In genomic region chr4:11402192-11402591, GRCh38 we compare ENCODE assay signal across 14 cellular contexts. TPM values are rescaled to one million over a fixed set of nuclear protein-coding genes. Genes with fewer than 3 reads are reported as not detected.
DNase-seq lines count a peak whose midpoint lies in the region; ATAC-seq and TF ChIP-seq lines count a peak whose summit lies in the region.
"Had no signal": no experiment of that assay in that cellular context is flagged by ENCODE, and none has a peak within 500 bp of the region (broad histone marks: within the 10 kb centered on the region; RNA-seq: fewer than 3 reads in every experiment).

No MANE protein-coding gene starts in this region.

- H3K27ac ChIP-seq in GM23248 (no peak overlapping the region), body of pancreas (no peak overlapping the region)
- H3K27ac ChIP-seq: HL-60, tibial artery had no signal

- H4K20me1 ChIP-seq in GM23248 (ENCODE audit: insufficient read depth), result no peaks in the 10 kb centered on the region

- H3K27me3 ChIP-seq in GM23248 (replicated peaks; ENCODE audit: insufficient read depth), result no peaks in the 10 kb centered on the region
- H3K27me3 ChIP-seq in body of pancreas, result no peaks in the 10 kb centered on the region
- H3K27me3 ChIP-seq: tibial artery had no signal

- no peaks in the 10 kb centered on the region for H3K4me1 ChIP-seq in GM23248 (ENCODE audit: insufficient read depth)
- no peaks in the 10 kb centered on the region for H3K4me1 ChIP-seq in body of pancreas
- H3K4me1 ChIP-seq: tibial artery had no signal

- H2AFZ ChIP-seq in GM23248, result no peak overlapping the region

- TF ChIP-seq CTCF in omental fat pad (IDR thresholded peaks at IDR 0.05) (no peak), body of pancreas (IDR thresholded peaks at IDR 0.05) (no peak)

- no peak for DNase-seq in stimulated activated CD4-positive, alpha-beta T cell treated with anti-CD3 and anti-CD28 coated beads, Interleukin-4, amount 100 ng/mL, for 1 hour
- DNase-seq in GM23248, result no peak
- DNase-seq in omental fat pad (ENCODE audit: low spot score), result no peak
- DNase-seq in body of pancreas, result no peak
- DNase-seq: activated CD4-positive, alpha-beta memory T cell treated with anti-CD3 and anti-CD28 coated beads for 36 hours; NCI-H1436 treated with DMSO at 0.1 percent for 48 hours; tibial artery had no signal

- intact Hi-C loops in body of pancreas (cut with DNase I), result no loop called here

- no peak overlapping the region for H3K4me2 ChIP-seq in GM23248 (ENCODE audit: unreplicated experiment)

- H3F3A ChIP-seq in GM23248 (ENCODE audit: insufficient read depth), result no peaks in the 10 kb centered on the region

- no peak for TF ChIP-seq POLR2A in body of pancreas (IDR thresholded peaks at IDR 0.05)

- H3K79me2 ChIP-seq in GM23248 (ENCODE audit: insufficient read depth), result no peaks in the 10 kb centered on the region

- no peak overlapping the region for H3K9ac ChIP-seq in GM23248

- no peaks in the 10 kb centered on the region for H3K36me3 ChIP-seq in GM23248 (ENCODE audit: low read depth)
- no peaks in the 10 kb centered on the region for H3K36me3 ChIP-seq in body of pancreas (replicated peaks in 1 of 2; ENCODE audit: insufficient read depth in 1 of 2, low read depth in 2 of 2)

- no peaks in the 10 kb centered on the region for H3K9me2 ChIP-seq in GM23248 (ENCODE audit: insufficient read depth)

- 22 to 36% methylated on average over 3 of the region's 3 CpGs for WGBS in GM23248 (ENCODE audit: low coverage in 1 of 2, low lambda C conversion rate in 2 of 2, missing lambda C conversion rate in 2 of 2), 2 experiments
- 65 to 70% methylated on average over 3 of the region's 3 CpGs for WGBS in body of pancreas, 2 donors

- H3K4me3 ChIP-seq in GM23248 (no peak overlapping the region), body of pancreas (no peak overlapping the region)
- H3K4me3 ChIP-seq: tibial artery had no signal

- ATAC-seq in GM19023 (IDR thresholded peaks at IDR 0.05; ENCODE audit: unreplicated experiment) (peak; percentile 43), GM21723 (IDR thresholded peaks at IDR 0.05; ENCODE audit: unreplicated experiment) (peak; percentile 71), HG03108 (IDR thresholded peaks at IDR 0.05; ENCODE audit: unreplicated experiment) (peak; percentile 53), omental fat pad (ENCODE audit: low FRiP score) (no peak), body of pancreas (no peak)

- H3K9me3 ChIP-seq in GM23248 (ENCODE audit: low read depth) (no peaks in the 10 kb centered on the region), body of pancreas (no peaks in the 10 kb centered on the region)
- H3K9me3 ChIP-seq: tibial artery had no signal

- in situ Hi-C loops in GM23248 (cut with MboI), result no loop called here

RNA-seq across cellular contexts. Expression of gene HS3ST1, which starts 26.5 kb away (rescaled TPM):
- not detected in 2 replicates for total RNA-seq in GM23248 (2014; rRNA removed; shearing (Covaris generic))
- not detected in 2 replicates for polyA plus RNA-seq in GM23248 (2016; fragmentation: Nextera tagmentation; extraction: Ambion mirVana)
- total RNA-seq in omental fat pad, result 10 to 100 TPM in 1 of 4 donors, 1 to 10 TPM in 3; 1.1 to 16.3 (median 3.6) TPM
- total RNA-seq in body of pancreas, result under 1 TPM; 0.78 to 0.99 TPM
- total RNA-seq: activated CD4-positive, alpha-beta memory T cell treated with anti-CD3 and anti-CD28 coated beads for 36 hours; chondrocyte; Daoy; natural killer cell treated with Interleukin-12 subunit alpha and Interleukin-12 subunit beta and Interleukin-15 and Interleukin-18, amount 100 ng/mL, for 72 hours had no signal

Comparison
In these comparisons a context has a peak if more than half of its experiments do, and no peak if none do; other contexts are left out.
1. ATAC-seq: peak in GM19023 (single experiment), GM21723 (single experiment) and HG03108 (single experiment); none in omental fat pad (single experiment) and body of pancreas (single experiment).